Comparison of ENCODE assay signal across 8 cellular contexts in genomic region chr17:78925234-78925633, GRCh38. TPM values are rescaled to one million over a fixed set of nuclear protein-coding genes. Genes with fewer than 3 reads are reported as not detected.
DNase-seq lines count a peak whose midpoint lies in the region; ATAC-seq and TF ChIP-seq lines count a peak whose summit lies in the region.

Gene TIMP2 (minus strand): TSS chr17:78925387. CDS start chr17:78925088, 299 bp downstream.

- no peak for ATAC-seq in GM21529 (IDR thresholded peaks at IDR 0.05; ENCODE audit: unreplicated experiment)

- peaks cover 46% of the 10 kb centered on the region for H3K4me1 ChIP-seq in mononuclear cell (ENCODE audit: insufficient read depth, low read length)

- no peaks in the 10 kb centered on the region for H3K27me3 ChIP-seq in mononuclear cell (ENCODE audit: insufficient read depth, low read length)

- H3K9me3 ChIP-seq in mononuclear cell (ENCODE audit: low read depth, low read length): no peaks in the 10 kb centered on the region

- H3K4me3 ChIP-seq in AG10803 (ENCODE audit: low read length): peak within 1 kb of the TSS; percentile 86
- peak within 1 kb of the TSS; percentile 63 for H3K4me3 ChIP-seq in epithelial cell of proximal tubule (ENCODE audit: low read depth, low read length)
- H3K4me3 ChIP-seq in mononuclear cell (ENCODE audit: low read length): peak within 1 kb of the TSS; percentile 60

- TF ChIP-seq CTCF in AG10803 (conservative IDR thresholded peaks at IDR 0.05; ENCODE audit: low read length) (no peak; the same call in 1 of the 2 replicates), epithelial cell of proximal tubule (conservative IDR thresholded peaks at IDR 0.05; ENCODE audit: low read depth, low read length) (peak; percentile 12)

- DNase-seq in AG10803 (ENCODE audit: low read depth) (peak; percentile 83), HS-5 (ENCODE audit: low read depth) (peak; percentile 49), NOMO-1 treated with dmso at 0.1 percent for 144 hours (lab: John Stamatoyannopoulos, UW; ENCODE audit: unreplicated experiment) (peak; percentile 70), epithelial cell of proximal tubule (ENCODE audit: low read depth) (no peak)
- DNase-seq in activated T-cell treated with anti-CD3 and anti-CD28 coated beads, Interleukin-2, amount 50 U/mL, for 1 hour: peak; percentile 75
- DNase-seq in stimulated activated CD8-positive, alpha-beta memory T cell treated with anti-CD3 and anti-CD28 coated beads, Interleukin-2, amount 100 ng/mL, for 48 hours (ENCODE audit: low read depth in 2 of 2): peak; percentile 32 to 43

RNA-seq across cellular contexts. Expression of gene TIMP2, which starts in this region (rescaled TPM):
- total RNA-seq in epithelial cell of proximal tubule (64.9 and 78.3 TPM in 2 replicates), mononuclear cell (19.9 TPM)
